In the genomic region with DNA sequence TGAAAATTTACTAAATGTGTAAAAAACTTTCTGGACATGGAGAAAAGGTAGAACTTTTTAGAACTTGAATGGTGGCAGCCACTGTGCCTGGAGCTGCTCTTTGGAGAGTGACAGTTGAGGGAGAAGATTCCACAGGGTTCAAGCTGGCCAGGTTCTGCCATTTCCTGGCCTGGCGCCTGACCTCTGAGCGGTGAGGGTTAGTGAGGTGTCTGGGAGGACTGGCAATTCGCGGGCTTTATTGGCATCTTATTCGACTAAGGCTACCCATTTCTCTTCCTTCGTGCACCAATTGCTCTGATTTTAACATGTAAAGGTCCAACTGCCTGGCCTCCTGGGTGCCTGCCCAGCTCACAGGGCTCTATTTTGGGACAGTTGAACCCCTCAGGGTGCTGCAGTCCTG, we compare ENCODE assay signal across 14 cellular contexts. TPM values are rescaled to one million over a fixed set of nuclear protein-coding genes. Genes with fewer than 3 reads are reported as not detected.
A peak's percentile ranks its signal among the peaks of the same experiment; 100 is the strongest.
DNase-seq lines count a peak whose midpoint lies in the region; TF ChIP-seq lines count a peak whose summit lies in the region.
"Had no signal": no experiment of that assay in that cellular context is flagged by ENCODE, and none has a peak within 500 bp of the region (broad histone marks: within the 10 kb centered on the region; RNA-seq: fewer than 3 reads in every experiment).

No MANE protein-coding gene starts in this region.

- H3K4me1 ChIP-seq in iPS-15b (ENCODE audit: control insufficient read depth, insufficient read depth, low read length), result peaks cover 29% of the 10 kb centered on the region

- peak overlapping the region; percentile 87 for H3K4me3 ChIP-seq in WI38 (ENCODE audit: low read depth, low read length)
- H3K4me3 ChIP-seq in iPS-15b (ENCODE audit: low read depth, low read length), result peak overlapping the region; percentile 22
- H3K4me3 ChIP-seq in skin epidermis, result peak overlapping the region in 6 of 7 experiments; percentile 6 to 49 (median 44)

- H3K9me3 ChIP-seq in iPS-15b (ENCODE audit: control insufficient read depth, insufficient read depth, low read length), result no peaks in the 10 kb centered on the region

- DNase-seq in COLO668 (lab: John Stamatoyannopoulos, UW; ENCODE audit: unreplicated experiment) (peak; percentile 21), NCI-H2171 (lab: John Stamatoyannopoulos, UW) (no peak), GM20000 (ENCODE audit: low spot score) (no peak), iPS-NIHi7 (ENCODE audit: extremely low spot score) (no peak), occipital lobe (lab: John Stamatoyannopoulos, UW) (no peak)
- DNase-seq: activated CD4-positive, alpha-beta T cell treated with anti-CD3 and anti-CD28 coated beads for 4 hours; CD8-positive, alpha-beta T cell; central memory CD4-positive, alpha-beta T cell; foreskin melanocyte; NCI-H1417 treated with DMSO at 0.1 percent for 48 hours; NCI-H526 had no signal

- H3K27me3 ChIP-seq in iPS-15b (ENCODE audit: control insufficient read depth, insufficient read depth, low read length), result peaks cover 13% of the 10 kb centered on the region

- H3K27ac ChIP-seq in skin epidermis, result peak overlapping the region in 9 of 21 experiments; percentile 17 to 92 (median 62)

- H3K9ac ChIP-seq in iPS-15b (ENCODE audit: low read depth, low read length), result no peak overlapping the region

- TF ChIP-seq CTCF in WI38 (IDR thresholded peaks at IDR 0.05; ENCODE audit: low read depth, low read length) (no peak), GM20000 (IDR thresholded peaks at IDR 0.05; ENCODE audit: extremely low read depth, missing control alignments) (no peak)

- H3K36me3 ChIP-seq in iPS-15b (ENCODE audit: control insufficient read depth, insufficient read depth, low read length), result peaks cover 19% of the 10 kb centered on the region

RNA-seq across cellular contexts. Expression of a gene that starts 2.4 kb away (rescaled TPM):
- not detected for total RNA-seq in occipital lobe

RNA-seq across cellular contexts. Expression of a gene that starts 49.0 kb away (rescaled TPM):
- 38.7 TPM for total RNA-seq in occipital lobe

Comparison
In these comparisons a context has a peak if more than half of its experiments do, and no peak if none do; other contexts are left out.
1. H3K4me3 ChIP-seq: peak in every context shown above with its lines; median percentile 87 in WI38; 44 in skin epidermis; 22 in iPS-15b.